11 cellular contexts compared by ENCODE assay signal in genomic region chr14:100047600-100047999, GRCh38.
"Had no signal": no experiment of that assay in that cellular context is flagged by ENCODE, and none has a peak within 500 bp of the region (broad histone marks: within the 10 kb centered on the region; RNA-seq: fewer than 3 reads in every experiment).

No MANE protein-coding gene starts in this region.

- DNase-seq: GM23248, GOT3, H7, H9, HCEC 1CT, HFFc6 had no signal

- H3K9ac ChIP-seq: GM23248 had no signal

- H3K4me1 ChIP-seq: HAP-1 had no signal

- H3K9me3 Mint-ChIP-seq: GM23338, H9, HFFc6 had no signal

- ATAC-seq: GM23338, HCT116 had no signal

- FAIRE-seq: H1, H54 had no signal

- H3K4me3 Mint-ChIP-seq: GM23338, H9, HFFc6 had no signal

- H3K36me3 ChIP-seq: HAP-1 had no signal

- H3K4me1 Mint-ChIP-seq: GM23338, H9 had no signal

- H3K27ac Mint-ChIP-seq: GM23338, H9, HFFc6 had no signal

- H3K4me2 ChIP-seq: GM23338 had no signal

- H3K4me3 ChIP-seq: GM23248, GM23338, HAP-1 had no signal

- H3K27ac ChIP-seq: GM23248 had no signal

- H3K9me3 ChIP-seq: HAP-1 had no signal

- H2AFZ ChIP-seq: GM23248, GM23338 had no signal
